8 cellular contexts compared by ENCODE assay signal in the genomic region with DNA sequence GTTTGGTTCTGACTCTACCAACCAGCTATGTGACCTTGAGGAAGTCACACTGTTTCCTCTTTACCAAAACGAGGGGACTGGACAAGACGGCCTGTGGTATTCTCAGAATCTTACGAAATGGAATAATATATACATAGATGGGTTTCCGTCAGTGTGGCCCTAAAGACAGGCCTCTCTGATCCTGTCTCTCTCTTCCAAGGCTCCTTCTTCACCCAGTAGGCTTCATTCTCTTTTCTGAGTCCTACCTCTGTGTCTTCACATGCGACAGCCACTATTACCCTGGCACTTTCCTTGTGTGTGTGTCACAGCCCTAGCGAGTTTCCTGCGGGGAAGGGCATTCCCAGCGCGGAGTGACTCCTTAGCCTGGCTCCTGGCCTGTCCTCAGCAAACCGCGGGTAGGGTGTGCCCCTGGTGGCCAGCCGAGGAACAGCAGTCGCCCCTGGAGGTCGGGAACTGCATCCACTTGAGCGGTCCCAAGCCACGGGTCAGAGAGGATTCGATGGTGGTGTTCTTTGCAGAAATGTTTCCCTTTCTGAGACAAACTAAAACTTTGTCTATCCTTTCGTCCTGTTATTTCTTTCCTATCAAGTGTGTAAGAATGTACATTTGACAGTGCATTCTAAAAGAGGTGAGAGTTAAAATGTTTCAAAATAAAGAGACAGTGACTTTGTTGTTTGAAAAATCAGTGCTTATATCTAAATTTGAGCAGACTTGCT.
DNase-seq lines count a peak whose midpoint lies in the region; ATAC-seq and TF ChIP-seq lines count a peak whose summit lies in the region.

No MANE protein-coding gene starts in this region.

- no peaks in the 10 kb centered on the region for H3K4me1 Mint-ChIP-seq in activated naive CD8-positive, alpha-beta T cell treated with anti-CD3 and anti-CD28 coated beads, Interleukin-2, amount 50 U/mL, for 24 hours
- H3K4me1 Mint-ChIP-seq in progenitor cell of endocrine pancreas (ENCODE audit: low read depth), result no peaks in the 10 kb centered on the region

- H3K4me3 Mint-ChIP-seq in activated naive CD8-positive, alpha-beta T cell treated with anti-CD3 and anti-CD28 coated beads, Interleukin-2, amount 50 U/mL, for 24 hours, result no peak overlapping the region
- no peak overlapping the region for H3K4me3 Mint-ChIP-seq in progenitor cell of endocrine pancreas (ENCODE audit: low read depth)

- in situ Hi-C loops in SK-MEL-5 (cut with HindIII; ENCODE audit: low pct_unique_long_range_greater_than_20kb, low sequenced_read_pairs), result no loop called here

- peaks cover 5 to 6% of the 10 kb centered on the region in 2 donors for H3K4me1 ChIP-seq in uterus

- H3K27me3 ChIP-seq in uterus, result no peaks in the 10 kb centered on the region

- no peak for TF ChIP-seq POLR2A in uterus (IDR thresholded peaks at IDR 0.05)

- TF ChIP-seq CTCF in progenitor cell of endocrine pancreas (IDR thresholded peaks at IDR 0.05; ENCODE audit: unreplicated experiment), result peak; percentile 96
- TF ChIP-seq CTCF in uterus (IDR thresholded peaks at IDR 0.05), result peak; percentile 82 to 94 (median 91)

- peaks cover 19% of the 10 kb centered on the region for H3K27me3 Mint-ChIP-seq in activated naive CD8-positive, alpha-beta T cell treated with anti-CD3 and anti-CD28 coated beads, Interleukin-2, amount 50 U/mL, for 24 hours
- H3K27me3 Mint-ChIP-seq in progenitor cell of endocrine pancreas, result peaks cover 15% of the 10 kb centered on the region

- no peak overlapping the region for H3K4me3 ChIP-seq in uterus

- H3K27ac ChIP-seq in uterus, result peak overlapping the region in 1 of 2 donors; percentile 56

- no peak overlapping the region for H3K27ac Mint-ChIP-seq in activated naive CD8-positive, alpha-beta T cell treated with anti-CD3 and anti-CD28 coated beads, Interleukin-2, amount 50 U/mL, for 24 hours
- no peak overlapping the region for H3K27ac Mint-ChIP-seq in progenitor cell of endocrine pancreas

- DNase-seq in DMS 273 (lab: John Stamatoyannopoulos, UW; ENCODE audit: unreplicated experiment), result peak; percentile 73
- no peak for DNase-seq in DMS 273 treated with DMSO at 0.1 percent for 48 hours (lab: John Stamatoyannopoulos, UW)
- peak; percentile 71 for DNase-seq in SK-MEL-5 (ENCODE audit: low read depth, low spot score)
- DNase-seq in activated naive CD8-positive, alpha-beta T cell treated with anti-CD3 and anti-CD28 coated beads, Interleukin-2, amount 50 U/mL, for 24 hours, result peak; percentile 77
- DNase-seq in left cardiac atrium, result peak; percentile 88
- DNase-seq in progenitor cell of endocrine pancreas (ENCODE audit: low spot score, unreplicated experiment), result peak; percentile 84
- peak; percentile 82 to 84 for DNase-seq in uterus

- H3K9me3 Mint-ChIP-seq in activated naive CD8-positive, alpha-beta T cell treated with anti-CD3 and anti-CD28 coated beads, Interleukin-2, amount 50 U/mL, for 24 hours, result no peaks in the 10 kb centered on the region
- H3K9me3 Mint-ChIP-seq in progenitor cell of endocrine pancreas (ENCODE audit: low read depth), result peaks cover 3% of the 10 kb centered on the region

- no peaks in the 10 kb centered on the region for H3K36me3 Mint-ChIP-seq in activated naive CD8-positive, alpha-beta T cell treated with anti-CD3 and anti-CD28 coated beads, Interleukin-2, amount 50 U/mL, for 24 hours (ENCODE audit: low read depth)
- no peaks in the 10 kb centered on the region for H3K36me3 Mint-ChIP-seq in progenitor cell of endocrine pancreas (ENCODE audit: insufficient read depth)

- ATAC-seq in HG03280 (IDR thresholded peaks at IDR 0.05; ENCODE audit: unreplicated experiment) (peak; percentile 62), left cardiac atrium (peak; percentile 93 to 96)
- peak; percentile 69 for ATAC-seq in activated naive CD8-positive, alpha-beta T cell treated with anti-CD3 and anti-CD28 coated beads, Interleukin-2, amount 50 U/mL, for 24 hours

- H3K36me3 ChIP-seq in uterus, result no peaks in the 10 kb centered on the region

- intact Hi-C loops in left cardiac atrium (cut with DNase I) (loop anchor here (5.0 to 10.0 kb wide), 2 partner anchors 87 to 194 kb away; no protein-coding TSS in a partner anchor), uterus (cut with DNase I; ENCODE audit: low total_unique reads) (no loop called here)

- H3K9me3 ChIP-seq in uterus, result no peaks in the 10 kb centered on the region
